Comparison of ENCODE assay signal across 8 cellular contexts in genomic region chr2:236570081-236570979, GRCh38.
DNase-seq lines count a peak whose midpoint lies in the region; ATAC-seq and TF ChIP-seq lines count a peak whose summit lies in the region.

No MANE protein-coding gene starts in this region.

- no peaks in the 10 kb centered on the region for H3K36me3 ChIP-seq in stomach smooth muscle (ENCODE audit: control insufficient read depth in 2 of 2, insufficient read depth in 2 of 2, low read length in 2 of 2)

- peak overlapping the region; percentile 17; the same call in 1 of the 2 replicates for H3K27ac ChIP-seq in RWPE1
- no peak overlapping the region for H3K27ac ChIP-seq in stomach smooth muscle (ENCODE audit: low read length)

- peaks cover 28% of the 10 kb centered on the region for H3K4me1 ChIP-seq in stomach smooth muscle (ENCODE audit: control insufficient read depth, insufficient read depth, low read length)

- H3K9ac ChIP-seq in stomach smooth muscle (ENCODE audit: low read length in 2 of 2): peak overlapping the region; percentile 17 to 43

- peak overlapping the region; percentile 13 for H3K4me3 ChIP-seq in iPS-11a (ENCODE audit: low read depth, low read length)
- peak overlapping the region; percentile 9 to 77 for H3K4me3 ChIP-seq in stomach smooth muscle (ENCODE audit: low read length in 2 of 2)

- no peaks in the 10 kb centered on the region for H3K9me3 ChIP-seq in stomach smooth muscle (ENCODE audit: control insufficient read depth in 2 of 2, low read length in 2 of 2)

- CTCF ChIA-PET in RWPE1 (lab: Yijun Ruan, JAX): interaction anchor here (0.5 to 1.5 kb wide), 6 partner anchors 7 to 469 kb away, joined by 3 to 4 read pairs (median 4); no protein-coding TSS in a partner anchor

- DNase-seq in RWPE1 (ENCODE audit: low spot score): no peak
- no peak for DNase-seq in hepatic stellate cell (ENCODE audit: low spot score)

- ATAC-seq in GM21529 (IDR thresholded peaks at IDR 0.05; ENCODE audit: unreplicated experiment) (peak; percentile 41), GM21737 (IDR thresholded peaks at IDR 0.05; ENCODE audit: unreplicated experiment) (no peak), GM19463 (IDR thresholded peaks at IDR 0.05; ENCODE audit: unreplicated experiment) (no peak), HG02610 (IDR thresholded peaks at IDR 0.05; ENCODE audit: unreplicated experiment) (no peak)

- no peak for TF ChIP-seq CTCF in RWPE1 (conservative IDR thresholded peaks at IDR 0.05; ENCODE audit: low read depth)

- POLR2A ChIA-PET in RWPE1 (lab: Yijun Ruan, JAX; ENCODE audit: low non-redundant PET): no interaction called here

- H3K27me3 ChIP-seq in stomach smooth muscle (ENCODE audit: control insufficient read depth in 1 of 2, insufficient read depth in 2 of 2, low read length in 2 of 2): peaks cover 4 to 9% of the 10 kb centered on the region in 2 donors
